ENCODE assay signal across 7 cellular contexts in the genomic region with DNA sequence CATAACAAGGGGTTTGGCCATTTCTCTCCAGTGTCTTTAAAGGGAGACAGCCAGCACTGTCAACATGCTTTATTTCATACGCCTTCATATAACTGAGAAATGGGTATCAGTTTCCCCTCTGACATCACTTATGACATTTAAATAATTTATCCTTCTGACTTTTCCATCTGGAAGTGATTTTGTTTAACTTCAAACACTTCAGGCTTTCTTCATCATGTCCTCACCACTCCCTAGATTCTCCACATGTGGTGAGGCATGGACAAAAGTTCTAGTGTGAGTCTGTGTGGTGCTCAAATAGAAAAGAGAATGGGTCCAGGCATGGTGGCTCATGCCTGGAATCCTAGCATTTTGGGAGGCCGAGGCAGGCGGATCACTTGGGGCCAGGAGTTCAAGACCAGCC.
"Had no signal": no experiment of that assay in that cellular context is flagged by ENCODE, and none has a peak within 500 bp of the region (broad histone marks: within the 10 kb centered on the region; RNA-seq: fewer than 3 reads in every experiment).

No MANE protein-coding gene starts in this region.

- H3K9ac ChIP-seq: GM23248 had no signal

- H3K9me3 ChIP-seq: HAP-1 had no signal

- H3K27ac ChIP-seq: GM23248, HL-60 had no signal

- DNase-seq: GM23248, GOT3, H7, HFFc6 had no signal

- H3K4me3 ChIP-seq: GM23248, HAP-1 had no signal

- FAIRE-seq: HepG2 had no signal

- H3K36me3 ChIP-seq: HAP-1 had no signal

- H3K4me1 ChIP-seq: HAP-1 had no signal

- H2AFZ ChIP-seq: GM23248 had no signal
